ENCODE assay signal across 8 cellular contexts in the genomic region with DNA sequence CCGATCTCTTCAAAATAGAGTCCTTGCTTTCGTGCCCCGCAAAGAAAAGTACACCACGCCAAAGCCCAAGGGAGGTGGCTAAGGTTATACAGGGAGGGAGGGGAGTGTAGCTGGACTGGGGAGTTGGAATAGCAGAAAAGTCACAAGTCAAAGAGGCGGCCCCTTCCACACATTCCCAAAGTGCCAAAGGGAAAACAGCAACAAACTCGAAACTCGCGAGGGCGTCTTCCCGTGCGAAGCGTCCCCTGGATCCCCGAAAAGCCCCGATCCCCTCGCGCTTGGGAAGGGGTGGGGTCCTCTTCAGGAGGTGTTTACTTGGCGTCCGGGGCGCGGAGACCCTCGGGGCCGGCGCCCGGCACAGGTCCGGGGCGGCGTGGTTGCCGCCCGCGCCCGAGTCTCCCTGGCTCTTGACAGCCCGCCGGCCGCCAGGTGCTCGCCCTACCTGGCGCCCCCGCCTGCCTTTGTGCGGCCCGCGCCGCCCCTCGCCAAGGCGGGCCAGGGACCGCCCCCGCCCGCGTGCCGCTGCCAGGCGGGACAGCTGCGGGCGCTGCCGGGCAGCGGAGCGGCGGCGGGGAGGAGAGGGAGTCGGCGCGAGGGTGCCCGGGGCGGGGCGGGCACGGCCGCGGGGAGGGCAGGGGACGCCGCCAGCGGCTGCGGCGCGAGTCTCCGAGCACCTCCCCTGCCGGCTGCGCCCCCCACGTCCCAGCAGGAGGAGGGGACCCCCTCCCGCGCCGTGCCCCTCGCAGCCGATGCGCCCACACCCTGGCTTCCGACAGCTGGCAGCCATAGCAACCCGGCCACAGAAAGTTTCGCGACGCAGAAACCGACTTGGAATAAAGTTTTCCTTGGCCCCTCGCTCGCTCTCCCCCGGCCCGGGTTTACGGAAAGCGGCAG. TPM values are rescaled to one million over a fixed set of nuclear protein-coding genes. Genes with fewer than 3 reads are reported as not detected.
DNase-seq lines count a peak whose midpoint lies in the region; ATAC-seq and TF ChIP-seq lines count a peak whose summit lies in the region.

No MANE protein-coding gene starts in this region.

- H3K36me3 Mint-ChIP-seq in activated naive CD4-positive, alpha-beta T cell treated with anti-CD3 and anti-CD28 coated beads, Interleukin-2, amount 50 U/mL, for 24 hours: no peaks in the 10 kb centered on the region
- H3K36me3 Mint-ChIP-seq in T-helper 17 cell (ENCODE audit: low read depth): peaks cover 4% of the 10 kb centered on the region

- TF ChIP-seq CTCF in vagina (IDR thresholded peaks at IDR 0.05): no peak

- peak overlapping the region; percentile 85 for H3K4me3 ChIP-seq in mucosa of stomach (ENCODE audit: low read length)
- H3K4me3 ChIP-seq in vagina: peak overlapping the region; percentile 60 to 88

- intact Hi-C loops in vagina (cut with DNase I): loop anchor here (10.0 kb wide), 1 partner anchor 77 kb away; no protein-coding TSS in a partner anchor

- peaks cover 17% of the 10 kb centered on the region for H3K4me1 Mint-ChIP-seq in activated naive CD4-positive, alpha-beta T cell treated with anti-CD3 and anti-CD28 coated beads, Interleukin-2, amount 50 U/mL, for 24 hours
- H3K4me1 Mint-ChIP-seq in T-helper 17 cell: peaks cover 14% of the 10 kb centered on the region

- H3K9me3 ChIP-seq in T-helper 17 cell (ENCODE audit: control insufficient read depth, low read length, poor library complexity, severe bottlenecking): no peaks in the 10 kb centered on the region
- H3K9me3 ChIP-seq in mucosa of stomach (ENCODE audit: control insufficient read depth, low read length): no peaks in the 10 kb centered on the region
- H3K9me3 ChIP-seq in vagina: no peaks in the 10 kb centered on the region

- no peaks in the 10 kb centered on the region for H3K9me3 Mint-ChIP-seq in activated naive CD4-positive, alpha-beta T cell treated with anti-CD3 and anti-CD28 coated beads, Interleukin-2, amount 50 U/mL, for 24 hours

- H3K27ac ChIP-seq in epithelial cell of prostate: peak overlapping the region; percentile 92
- peak overlapping the region; percentile 96 for H3K27ac ChIP-seq in vagina

- H3K27me3 ChIP-seq in mucosa of stomach (ENCODE audit: control insufficient read depth, insufficient read depth, low read length) (no peaks in the 10 kb centered on the region), vagina (no peaks in the 10 kb centered on the region)

- H3K27me3 Mint-ChIP-seq in activated naive CD4-positive, alpha-beta T cell treated with anti-CD3 and anti-CD28 coated beads, Interleukin-2, amount 50 U/mL, for 24 hours: peaks cover 36% of the 10 kb centered on the region
- peaks cover 62% of the 10 kb centered on the region for H3K27me3 Mint-ChIP-seq in T-helper 17 cell

- H3K36me3 ChIP-seq in mucosa of stomach (ENCODE audit: control insufficient read depth, insufficient read depth, low read length) (no peaks in the 10 kb centered on the region), vagina (no peaks in the 10 kb centered on the region)

- no peak overlapping the region for H3K27ac Mint-ChIP-seq in activated naive CD4-positive, alpha-beta T cell treated with anti-CD3 and anti-CD28 coated beads, Interleukin-2, amount 50 U/mL, for 24 hours
- H3K27ac Mint-ChIP-seq in T-helper 17 cell: no peak overlapping the region

- H3K4me3 Mint-ChIP-seq in activated naive CD4-positive, alpha-beta T cell treated with anti-CD3 and anti-CD28 coated beads, Interleukin-2, amount 50 U/mL, for 24 hours: peak overlapping the region; percentile 88
- peak overlapping the region; percentile 95 for H3K4me3 Mint-ChIP-seq in T-helper 17 cell

- peaks cover 10% of the 10 kb centered on the region for H3K4me1 ChIP-seq in mucosa of stomach (ENCODE audit: control insufficient read depth, insufficient read depth, low read length)
- peaks cover 40% of the 10 kb centered on the region for H3K4me1 ChIP-seq in vagina

- ATAC-seq in HG03045 (IDR thresholded peaks at IDR 0.05; ENCODE audit: unreplicated experiment) (peak; percentile 26), T-helper 17 cell (peak; percentile 50)

- DNase-seq in activated naive CD4-positive, alpha-beta T cell (lab: John Stamatoyannopoulos, UW): no peak
- DNase-seq in T-helper 17 cell: no peak
- DNase-seq in epithelial cell of prostate (ENCODE audit: low read depth, low spot score): no peak
- DNase-seq in vagina (ENCODE audit: extremely low spot score in 2 of 2): no peak
- DNase-seq in HuH-7 (ENCODE audit: low spot score): no peak

- TF ChIP-seq POLR2A in vagina (IDR thresholded peaks at IDR 0.05): no peak

- H3K9ac ChIP-seq in mucosa of stomach (ENCODE audit: low read length): peak overlapping the region; percentile 96

RNA-seq across cellular contexts. Expression of a gene that starts 1.0 kb away (rescaled TPM):
- total RNA-seq in T-helper 17 cell (1 to 10 TPM; 4.0 to 4.1 TPM), vagina (16.9 TPM)
